ENCODE assay signal across 15 cellular contexts in genomic region chr3:37768107-37768809, GRCh38.
DNase-seq lines count a peak whose midpoint lies in the region; ATAC-seq, FAIRE-seq and TF ChIP-seq lines count a peak whose summit lies in the region.
"Had no signal": no experiment of that assay in that cellular context is flagged by ENCODE, and none has a peak within 500 bp of the region (broad histone marks: within the 10 kb centered on the region; RNA-seq: fewer than 3 reads in every experiment).

No MANE protein-coding gene starts in this region.

- H2AK5ac ChIP-seq in mesendoderm (ENCODE audit: low read length) = no peak overlapping the region

- H3K9me3 Mint-ChIP-seq in glutamatergic neuron (ENCODE audit: unreplicated experiment) = peaks cover 3% of the 10 kb centered on the region
- H3K9me3 Mint-ChIP-seq: naive B cell had no signal

- H3K56ac ChIP-seq in mesendoderm (ENCODE audit: low read length) = no peak overlapping the region

- WGBS in K562 (ENCODE audit: insufficient coverage, low coverage, missing lambda C conversion rate) = 2% methylated on average over 8 of the region's 8 CpGs
- WGBS in mesendoderm (ENCODE audit: extremely low coverage, insufficient coverage, low lambda C conversion rate) = no CpG with 5 or more reads among the region's 8 CpGs

- no peak overlapping the region for H3K4me3 ChIP-seq in K562
- no peak overlapping the region for H3K4me3 ChIP-seq in mesendoderm (ENCODE audit: low read length)
- H3K4me3 ChIP-seq: tibial nerve had no signal

- H4K20me1 ChIP-seq in K562 (replicated peaks; ENCODE audit: control insufficient read depth, insufficient read depth, low read length) = peaks cover 34% of the 10 kb centered on the region

- no peaks in the 10 kb centered on the region for H3K79me1 ChIP-seq in mesendoderm (ENCODE audit: low read length)

- POLR2A ChIA-PET in K562 (lab: Yijun Ruan, JAX) = no interaction called here

- intact Hi-C loops in K562 (cut with micrococcal nuclease) = no loop called here

- H3K4me1 ChIP-seq in K562 (replicated peaks in 1 of 2; ENCODE audit: control insufficient read depth in 2 of 2, insufficient read depth in 2 of 2, low read length in 2 of 2) = peaks cover 17 to 35% of the 10 kb centered on the region in 2 experiments; a peak in 3 of 5 replicates
- peaks cover 27% of the 10 kb centered on the region for H3K4me1 ChIP-seq in mesendoderm (ENCODE audit: control insufficient read depth, low read depth, low read length)

- H3K79me2 ChIP-seq in K562 (ENCODE audit: control insufficient read depth, insufficient read depth, low read length) (no peaks in the 10 kb centered on the region), mesendoderm (ENCODE audit: control insufficient read depth, insufficient read depth, low read length) (no peaks in the 10 kb centered on the region)

- no peak overlapping the region for H4K8ac ChIP-seq in mesendoderm (ENCODE audit: low read depth, low read length)

- no peaks in the 10 kb centered on the region for H3K9me3 ChIP-seq in K562 (replicated peaks; ENCODE audit: control insufficient read depth, insufficient read depth, low read depth, low read length)
- H3K9me3 ChIP-seq: tibial nerve had no signal

- H3K27ac ChIP-seq in K562 (ENCODE audit: extremely low read depth, low read depth, low read length) (no peak overlapping the region), mesendoderm (ENCODE audit: low read depth, low read length) (no peak overlapping the region)
- H3K27ac ChIP-seq: tibial nerve had no signal

- no peak overlapping the region for H2BK120ac ChIP-seq in mesendoderm (ENCODE audit: low read depth, low read length)

- no peak overlapping the region for H3K27ac Mint-ChIP-seq in glutamatergic neuron (ENCODE audit: unreplicated experiment)
- H3K27ac Mint-ChIP-seq: activated CD8-positive, alpha-beta memory T cell treated with anti-CD3 and anti-CD28 coated beads, Interleukin-2, amount 10 ng/mL, durations not matched to agents 7 days and 5 days; CD8-positive, alpha-beta memory T cell; naive B cell had no signal

- CTCF ChIA-PET in K562 (lab: Yijun Ruan, JAX; ENCODE audit: low intra/inter-chr PET ratio) = no interaction called here

- TF ChIP-seq EP300 in K562 (IDR thresholded peaks at IDR 0.05; ENCODE audit: low read length) = no peak

- no TSS peak for BruUV-seq in K562 (replicated peaks; lab: Mats Ljungman, UMichigan)

- H3K36me3 ChIP-seq in K562 (ENCODE audit: control insufficient read depth, insufficient read depth, low read length) (no peaks in the 10 kb centered on the region), mesendoderm (ENCODE audit: control insufficient read depth, insufficient read depth, low read length) (no peaks in the 10 kb centered on the region)
- H3K36me3 ChIP-seq: tibial nerve had no signal

- TF ChIP-seq CTCF in K562 (IDR thresholded peaks at IDR 0.05 in 2 of 3, conservative IDR thresholded peaks at IDR 0.05 in 1 of 3; ENCODE audit: insufficient read depth in 2 of 3, low read depth in 1 of 3, low read length in 3 of 3) = no peak
- no peak for TF ChIP-seq CTCF in glutamatergic neuron (IDR thresholded peaks at IDR 0.05; ENCODE audit: partially characterized antibody, unreplicated experiment)

- H3K27me3 ChIP-seq in K562 (ENCODE audit: control insufficient read depth in 2 of 2, insufficient read depth in 2 of 2, low read length in 2 of 2) (peaks cover 17 to 35% of the 10 kb centered on the region in 2 experiments), mesendoderm (ENCODE audit: insufficient read depth, low read length, poor library complexity) (no peaks in the 10 kb centered on the region)
- H3K27me3 ChIP-seq: tibial nerve had no signal

- TF ChIP-seq POLR2A in K562 (conservative IDR thresholded peaks at IDR 0.05) = no peak

- ATAC-seq in K562 (peak; percentile 48; the same call in 2 of the 3 replicates), GM21786 (IDR thresholded peaks at IDR 0.05; ENCODE audit: unreplicated experiment) (no peak), HG02973 (IDR thresholded peaks at IDR 0.05; ENCODE audit: unreplicated experiment) (no peak)
- ATAC-seq: activated CD8-positive, alpha-beta memory T cell treated with anti-CD3 and anti-CD28 coated beads, Interleukin-2, amount 10 ng/mL, durations not matched to agents 7 days and 5 days had no signal

- H3K27me3 Mint-ChIP-seq in glutamatergic neuron (ENCODE audit: unreplicated experiment) = peaks cover 4% of the 10 kb centered on the region

- H3K9me1 ChIP-seq in K562 (ENCODE audit: control insufficient read depth, insufficient read depth, low read length) = peaks cover 4% of the 10 kb centered on the region

- H3K23ac ChIP-seq in mesendoderm (ENCODE audit: low read length) = no peak overlapping the region

- no peak overlapping the region for H3K4ac ChIP-seq in mesendoderm (ENCODE audit: low read depth, low read length)

- H3K4me2 ChIP-seq in K562 (ENCODE audit: insufficient read depth, low read length) (no peak overlapping the region; the same call in 1 of the 2 replicates), mesendoderm (ENCODE audit: low read length) (no peak overlapping the region)

- H3K4me3 Mint-ChIP-seq in glutamatergic neuron (ENCODE audit: unreplicated experiment) = no peak overlapping the region
- H3K4me3 Mint-ChIP-seq: activated CD8-positive, alpha-beta memory T cell treated with anti-CD3 and anti-CD28 coated beads, Interleukin-2, amount 10 ng/mL, durations not matched to agents 7 days and 5 days; CD8-positive, alpha-beta memory T cell; naive B cell had no signal

- peak; percentile 67 for FAIRE-seq in K562 (lab: Jason Lieb, UNC)

- no peak overlapping the region for H2AFZ ChIP-seq in K562 (ENCODE audit: low read depth, low read length)

- H2BK15ac ChIP-seq in mesendoderm (replicated peaks; ENCODE audit: low read depth) = no peak overlapping the region

- DNase-seq in DMS 273 (lab: John Stamatoyannopoulos, UW; ENCODE audit: unreplicated experiment) (peak; percentile 64), NCI-H128 (lab: John Stamatoyannopoulos, UW; ENCODE audit: unreplicated experiment) (peak; percentile 15), K562 (ENCODE audit: extremely low read depth in 1 of 4, low spot score in 3 of 4) (peak in 2 of 4 experiments; percentile 38 to 55), mesendoderm (peak; percentile 39), glutamatergic neuron (no peak), AG08395 (ENCODE audit: low spot score) (no peak)
- DNase-seq: activated CD8-positive, alpha-beta memory T cell treated with anti-CD3 and anti-CD28 coated beads, Interleukin-2, amount 10 ng/mL, durations not matched to agents 7 days and 5 days; CD8-positive, alpha-beta memory T cell; GOT3; naive B cell; NCI-H226; stimulated activated CD4-positive, alpha-beta T cell treated with anti-CD3 and anti-CD28 coated beads, Interleukin-4, amount 100 ng/mL, for 1 hour had no signal

- no peak overlapping the region for H4K5ac ChIP-seq in mesendoderm (ENCODE audit: low read length)

- H3K9ac ChIP-seq in K562 (ENCODE audit: insufficient read depth in 1 of 2, low read depth in 2 of 2, low read length in 2 of 2) = no peak overlapping the region
- H3K9ac ChIP-seq in mesendoderm (ENCODE audit: low read length) = no peak overlapping the region

- no peak overlapping the region for H2BK5ac ChIP-seq in mesendoderm (ENCODE audit: low read length)

- in situ Hi-C loops in K562 (cut with MboI) = no loop called here

- H3K18ac ChIP-seq in mesendoderm (ENCODE audit: low read length) = no peak overlapping the region

- H3K36me3 Mint-ChIP-seq in glutamatergic neuron (ENCODE audit: unreplicated experiment) = no peaks in the 10 kb centered on the region
- H3K36me3 Mint-ChIP-seq: activated CD8-positive, alpha-beta memory T cell treated with anti-CD3 and anti-CD28 coated beads, Interleukin-2, amount 10 ng/mL, durations not matched to agents 7 days and 5 days; CD8-positive, alpha-beta memory T cell; naive B cell had no signal

- H3K4me1 Mint-ChIP-seq in glutamatergic neuron (ENCODE audit: low read depth, unreplicated experiment) = peaks cover 18% of the 10 kb centered on the region
- H3K4me1 Mint-ChIP-seq: CD8-positive, alpha-beta memory T cell; naive B cell had no signal

- TF ChIP-seq RAD21 in K562 (CRISPR knock-in tag; conservative IDR thresholded peaks at IDR 0.05 in 1 of 2, IDR thresholded peaks at IDR 0.05 in 1 of 2) = no peak

TF ChIP-seq in K562, 482 proteins besides CTCF, POLR2A, EP300 and RAD21 (continues in another document):
- peak in 1 of 2 experiments; percentile 20; a peak in 1 of 4 replicates for TF ChIP-seq RCOR1 (IDR thresholded peaks at IDR 0.05; ENCODE audit: borderline replicate concordance in 1 of 2, low read depth in 2 of 2, low read length in 2 of 2)
- no peak for TF ChIP-seq RERE (CRISPR knock-in tag; IDR thresholded peaks at IDR 0.05; ENCODE audit: borderline replicate concordance)

Comparison
In these comparisons a context has a peak if more than half of its experiments do, and no peak if none do; other contexts are left out.
1. DNase-seq: peak in DMS 273 (single experiment), NCI-H128 (single experiment) and mesendoderm (single experiment); none in glutamatergic neuron (single experiment) and AG08395 (single experiment).